13 cellular contexts compared by ENCODE assay signal in genomic region chr6:135329851-135330803, GRCh38.
DNase-seq lines count a peak whose midpoint lies in the region; ATAC-seq and TF ChIP-seq lines count a peak whose summit lies in the region.
"Had no signal": no experiment of that assay in that cellular context is flagged by ENCODE, and none has a peak within 500 bp of the region (broad histone marks: within the 10 kb centered on the region; RNA-seq: fewer than 3 reads in every experiment).

No MANE protein-coding gene starts in this region.

- H3K9me3 ChIP-seq in tibial nerve (peaks cover 0 to 6% (median 1%) of the 10 kb centered on the region in 4 donors), thyroid gland (no peaks in the 10 kb centered on the region)

- peak; percentile 92 for ATAC-seq in GM18870 (IDR thresholded peaks at IDR 0.05; ENCODE audit: unreplicated experiment)
- ATAC-seq in GM21576 (IDR thresholded peaks at IDR 0.05; ENCODE audit: unreplicated experiment): peak; percentile 95
- ATAC-seq in HG03135 (IDR thresholded peaks at IDR 0.05; ENCODE audit: unreplicated experiment): peak; percentile 87
- ATAC-seq: left cardiac atrium had no signal

- no peak for TF ChIP-seq CTCF in brain microvascular endothelial cell (IDR thresholded peaks at IDR 0.05; ENCODE audit: low read depth, low read length, missing control alignments)
- TF ChIP-seq CTCF in tibial nerve (IDR thresholded peaks at IDR 0.05): no peak
- TF ChIP-seq CTCF in thyroid gland (IDR thresholded peaks at IDR 0.05): no peak

- no peaks in the 10 kb centered on the region for H3K27me3 ChIP-seq in brain microvascular endothelial cell (replicated peaks)
- no peaks in the 10 kb centered on the region for H3K27me3 ChIP-seq in tibial nerve
- H3K27me3 ChIP-seq in thyroid gland: no peaks in the 10 kb centered on the region

- 85 to 88% methylated on average over 13 of the region's 13 CpGs for WGBS in tibial nerve, 2 donors
- 92 to 94% methylated on average over 13 of the region's 13 CpGs for WGBS in thyroid gland, 2 donors

- H3K27ac ChIP-seq in brain microvascular endothelial cell (peak overlapping the region; percentile 89), tibial nerve (no peak overlapping the region), thyroid gland (no peak overlapping the region)

- DNase-seq in brain microvascular endothelial cell: peak; percentile 78
- no peak for DNase-seq in tibial nerve (ENCODE audit: low spot score in 2 of 2)
- DNase-seq in hepatic stellate cell (ENCODE audit: low spot score): no peak
- no peak for DNase-seq in thyroid gland
- DNase-seq in SIG-M5 (lab: John Stamatoyannopoulos, UW): no peak
- DNase-seq: activated T-cell treated with anti-CD3 and anti-CD28 coated beads, Interleukin-2, amount 50 U/mL, for 48 hours; GOT3; left cardiac atrium; NCI-H748 treated with DMSO at 0.1 percent for 48 hours; stimulated activated CD4-positive, alpha-beta T cell treated with anti-CD3 and anti-CD28 coated beads, Interleukin-2, amount 100 ng/mL, for 24 hours had no signal

- peaks cover 2% of the 10 kb centered on the region for H3K36me3 ChIP-seq in brain microvascular endothelial cell (replicated peaks)
- peaks cover 0 to 21% (median 0%) of the 10 kb centered on the region in 3 donors for H3K36me3 ChIP-seq in tibial nerve
- no peaks in the 10 kb centered on the region for H3K36me3 ChIP-seq in thyroid gland

- no peaks in the 10 kb centered on the region for H3K4me1 ChIP-seq in tibial nerve
- H3K4me1 ChIP-seq in thyroid gland: no peaks in the 10 kb centered on the region

- TF ChIP-seq EP300 in tibial nerve (IDR thresholded peaks at IDR 0.05): no peak

- H3K4me3 ChIP-seq in brain microvascular endothelial cell (ENCODE audit: low read depth, low read length): no peak overlapping the region
- H3K4me3 ChIP-seq in tibial nerve: no peak overlapping the region
- no peak overlapping the region for H3K4me3 ChIP-seq in thyroid gland (replicated peaks in 1 of 3)

- in situ Hi-C loops in brain microvascular endothelial cell (cut with HindIII; ENCODE audit: low pct_ligation_motif_present, low sequenced_read_pairs): no loop called here

- no peak for TF ChIP-seq POLR2A in tibial nerve (IDR thresholded peaks at IDR 0.05)
- no peak for TF ChIP-seq POLR2A in thyroid gland (IDR thresholded peaks at IDR 0.05)

- intact Hi-C loops in thyroid gland (cut with DNase I): no loop called here
